16 cellular contexts compared by ENCODE assay signal in the genomic region with DNA sequence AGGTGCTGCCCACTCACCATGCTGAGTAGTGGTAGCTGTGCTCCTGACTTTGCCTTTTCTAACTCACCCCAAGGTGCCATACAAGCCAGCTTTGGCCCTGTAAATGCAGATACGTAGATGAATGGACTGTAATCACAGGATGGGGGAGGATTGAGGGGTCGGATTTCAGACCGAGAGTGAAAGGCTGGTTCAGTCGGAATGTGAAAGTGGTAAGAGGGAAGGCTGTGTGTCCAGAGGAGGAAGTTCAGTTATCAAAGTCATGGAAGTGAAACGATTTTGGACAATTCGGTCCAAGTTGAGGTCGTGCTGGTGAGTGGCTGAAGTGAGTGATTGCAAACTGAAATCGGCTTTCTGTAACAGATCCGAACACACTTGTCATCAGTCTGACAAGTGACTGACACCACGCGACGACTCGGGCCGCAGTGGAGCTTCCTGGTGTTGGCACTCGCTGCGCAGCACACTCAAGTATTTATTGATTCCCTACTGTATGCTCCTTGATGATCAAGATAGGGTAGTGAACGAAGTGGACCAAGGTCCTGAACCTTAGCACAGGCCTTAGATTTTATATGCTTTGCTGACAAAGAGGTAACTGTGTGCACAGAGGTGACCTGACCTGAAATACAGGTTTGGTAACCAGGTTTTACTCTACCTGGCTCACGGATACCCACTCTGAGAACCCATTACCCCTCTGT. TPM values are rescaled to one million over a fixed set of nuclear protein-coding genes. Genes with fewer than 3 reads are reported as not detected.
DNase-seq lines count a peak whose midpoint lies in the region; ATAC-seq and TF ChIP-seq lines count a peak whose summit lies in the region.
"Had no signal": no experiment of that assay in that cellular context is flagged by ENCODE, and none has a peak within 500 bp of the region (broad histone marks: within the 10 kb centered on the region; RNA-seq: fewer than 3 reads in every experiment).

No MANE protein-coding gene starts in this region.

- peaks cover 16% of the 10 kb centered on the region for H3K4me1 Mint-ChIP-seq in nephron progenitor cell

- H3K4me1 ChIP-seq in HEK293 (ENCODE audit: control insufficient read depth, insufficient read depth, low read length) (no peaks in the 10 kb centered on the region), body of pancreas (peaks cover 12% of the 10 kb centered on the region), lung (ENCODE audit: control insufficient read depth in 2 of 2, insufficient read depth in 2 of 2, low read length in 2 of 2) (peaks cover 0 to 6% of the 10 kb centered on the region in 2 donors)

- 15 to 26% methylated on average over 17 to 18 of the region's 18 CpGs for WGBS in body of pancreas, 2 donors
- 67 to 82% methylated on average over 18 of the region's 18 CpGs for WGBS in lung, 2 donors

- peak; percentile 80 for ATAC-seq in body of pancreas
- peak; percentile 13 for ATAC-seq in lung (ENCODE audit: insufficient read depth, low FRiP score)

- CTCF ChIA-PET in HEK293 (lab: Yijun Ruan, JAX) = interaction anchor here (0.7 to 1.3 kb wide), 2 partner anchors 10 to 216 kb away, joined by 3 to 5 read pairs; partner anchors contain the start of gene ZNF282

- H3K27me3 Mint-ChIP-seq in nephron progenitor cell (ENCODE audit: low read depth, poor library complexity) = no peaks in the 10 kb centered on the region

- DNase-seq in body of pancreas = peak in 2 of 4 donors; percentile 25 to 44
- DNase-seq in lung (ENCODE audit: low spot score) = no peak
- DNase-seq in SW 1271 (lab: John Stamatoyannopoulos, UW) = no peak
- no peak for DNase-seq in NCI-H69 (lab: John Stamatoyannopoulos, UW)
- DNase-seq in dedifferentiated amniotic fluid mesenchymal stem cell (ENCODE audit: extremely low spot score) = no peak
- DNase-seq in nephron progenitor cell = no peak
- DNase-seq: activated CD4-positive, alpha-beta T cell treated with anti-CD3 and anti-CD28 coated beads, Interleukin-2, amount 50 U/mL, for 48 hours; effector memory CD4-positive, alpha-beta T cell; GF-D8; NCI-H2081; NCI-H526 treated with DMSO at 0.1 percent for 48 hours; sigmoid colon had no signal

- no peak for TF ChIP-seq CTCF in 22Rv1 (IDR thresholded peaks at IDR 0.05)
- no peak for TF ChIP-seq CTCF in HEK293 (tag by site-specific recombination; IDR thresholded peaks at IDR 0.05)
- no peak for TF ChIP-seq CTCF in body of pancreas (IDR thresholded peaks at IDR 0.05)
- TF ChIP-seq CTCF in lung (IDR thresholded peaks at IDR 0.05; ENCODE audit: control extremely low read depth, extremely low read depth) = no peak
- TF ChIP-seq CTCF in nephron progenitor cell (IDR thresholded peaks at IDR 0.05) = no peak

- POLR2A ChIA-PET in HEK293 (lab: Yijun Ruan, JAX) = interaction anchor here (1.0 to 1.8 kb wide), 2 partner anchors 10 kb away, joined by 4 to 11 read pairs; partner anchors contain the start of gene ZNF282

- H3K36me3 ChIP-seq in HEK293 (ENCODE audit: control insufficient read depth in 2 of 2, insufficient read depth in 1 of 2, low read length in 2 of 2) (peaks cover 29 to 89% of the 10 kb centered on the region in 2 experiments), body of pancreas (replicated peaks in 1 of 2; ENCODE audit: insufficient read depth in 1 of 2, low read depth in 2 of 2) (peaks cover 9 to 37% of the 10 kb centered on the region in 2 donors), lung (ENCODE audit: control insufficient read depth in 2 of 2, insufficient read depth in 2 of 2, low read length in 2 of 2) (peaks cover 24 to 39% of the 10 kb centered on the region in 2 donors)

- no peaks in the 10 kb centered on the region for H3K9me3 ChIP-seq in HEK293 (ENCODE audit: control insufficient read depth, insufficient read depth, low read depth, low read length)
- H3K9me3 ChIP-seq in body of pancreas = no peaks in the 10 kb centered on the region
- no peaks in the 10 kb centered on the region for H3K9me3 ChIP-seq in lung (ENCODE audit: control insufficient read depth in 2 of 2, insufficient read depth in 1 of 2, low read length in 1 of 2)
- H3K9me3 ChIP-seq: sigmoid colon had no signal

- no peaks in the 10 kb centered on the region for H3K9me3 Mint-ChIP-seq in nephron progenitor cell

- H3K4me3 ChIP-seq in HEK293 (ENCODE audit: low read depth, low read length) = no peak overlapping the region
- H3K4me3 ChIP-seq in body of pancreas = no peak overlapping the region
- no peak overlapping the region for H3K4me3 ChIP-seq in lung
- H3K4me3 ChIP-seq: sigmoid colon, SK-N-MC had no signal

- no peak for TF ChIP-seq POLR2A in body of pancreas (IDR thresholded peaks at IDR 0.05)

- peaks cover 83% of the 10 kb centered on the region for H3K36me3 Mint-ChIP-seq in nephron progenitor cell (ENCODE audit: low read depth)

- intact Hi-C loops in body of pancreas (cut with DNase I) = no loop called here

- H3K4me3 Mint-ChIP-seq in nephron progenitor cell = no peak overlapping the region

- H3K27me3 ChIP-seq in body of pancreas = no peaks in the 10 kb centered on the region
- H3K27me3 ChIP-seq in lung (ENCODE audit: control insufficient read depth, insufficient read depth) = no peaks in the 10 kb centered on the region
- H3K27me3 ChIP-seq: sigmoid colon had no signal

- peak overlapping the region; percentile 69 for H3K27ac ChIP-seq in 22Rv1
- no peak overlapping the region for H3K27ac ChIP-seq in HEK293 (ENCODE audit: extremely low read depth, low read depth, low read length)
- H3K27ac ChIP-seq in body of pancreas = peak overlapping the region; percentile 40 to 70 (median 54)
- no peak overlapping the region for H3K27ac ChIP-seq in lung (ENCODE audit: low read depth in 1 of 2, low read length in 1 of 2)
- H3K27ac ChIP-seq: HL-60, sigmoid colon, SK-N-MC had no signal

- H3K27ac Mint-ChIP-seq in nephron progenitor cell = no peak overlapping the region

TF ChIP-seq in HEK293, 187 proteins besides CTCF, POLR2A, EP300 and RAD21:
- TF ChIP-seq, protein P1, sequence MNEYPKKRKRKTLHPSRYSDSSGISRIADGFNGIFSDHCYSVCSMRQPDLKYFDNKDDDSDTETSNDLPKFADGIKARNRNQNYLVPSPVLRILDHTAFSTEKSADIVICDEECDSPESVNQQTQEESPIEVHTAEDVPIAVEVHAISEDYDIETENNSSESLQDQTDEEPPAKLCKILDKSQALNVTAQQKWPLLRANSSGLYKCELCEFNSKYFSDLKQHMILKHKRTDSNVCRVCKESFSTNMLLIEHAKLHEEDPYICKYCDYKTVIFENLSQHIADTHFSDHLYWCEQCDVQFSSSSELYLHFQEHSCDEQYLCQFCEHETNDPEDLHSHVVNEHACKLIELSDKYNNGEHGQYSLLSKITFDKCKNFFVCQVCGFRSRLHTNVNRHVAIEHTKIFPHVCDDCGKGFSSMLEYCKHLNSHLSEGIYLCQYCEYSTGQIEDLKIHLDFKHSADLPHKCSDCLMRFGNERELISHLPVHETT (tag by site-specific recombination; IDR thresholded peaks at IDR 0.05) = no peak
- peak; percentile 73 for TF ChIP-seq PRDM1 (tag by site-specific recombination; IDR thresholded peaks at IDR 0.05)
- TF ChIP-seq, protein P2, sequence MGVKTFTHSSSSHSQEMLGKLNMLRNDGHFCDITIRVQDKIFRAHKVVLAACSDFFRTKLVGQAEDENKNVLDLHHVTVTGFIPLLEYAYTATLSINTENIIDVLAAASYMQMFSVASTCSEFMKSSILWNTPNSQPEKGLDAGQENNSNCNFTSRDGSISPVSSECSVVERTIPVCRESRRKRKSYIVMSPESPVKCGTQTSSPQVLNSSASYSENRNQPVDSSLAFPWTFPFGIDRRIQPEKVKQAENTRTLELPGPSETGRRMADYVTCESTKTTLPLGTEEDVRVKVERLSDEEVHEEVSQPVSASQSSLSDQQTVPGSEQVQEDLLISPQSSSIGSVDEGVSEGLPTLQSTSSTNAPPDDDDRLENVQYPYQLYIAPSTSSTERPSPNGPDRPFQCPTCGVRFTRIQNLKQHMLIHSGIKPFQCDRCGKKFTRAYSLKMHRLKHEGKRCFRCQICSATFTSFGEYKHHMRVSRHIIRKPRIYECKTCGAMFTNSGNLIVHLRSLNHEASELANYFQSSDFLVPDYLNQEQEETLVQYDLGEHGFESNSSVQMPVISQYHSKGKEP (tag by site-specific recombination; IDR thresholded peaks at IDR 0.05) = no peak

RNA-seq across cellular contexts. Expression of gene ZNF282, which starts 10.5 kb away (rescaled TPM):
- total RNA-seq in body of pancreas = 10 to 100 TPM; 12.7 to 28.0 TPM
- 10 to 100 TPM; 24.5 to 35.8 TPM for total RNA-seq in lung
- 10 to 100 TPM in 1 of 2 donors, 1 to 10 TPM in 1; 8.7 to 11.2 TPM for polyA plus RNA-seq in lung

RNA-seq across cellular contexts. Expression of gene ZNF212, which starts 33.6 kb away (rescaled TPM):
- 1 to 10 TPM; 5.7 to 6.6 TPM for total RNA-seq in body of pancreas
- 10 to 100 TPM; 10.0 to 10.2 TPM for total RNA-seq in lung
- 1 to 10 TPM; 5.7 to 7.0 TPM for polyA plus RNA-seq in lung

RNA-seq across cellular contexts. Expression of gene ZNF783, which starts 56.2 kb away (rescaled TPM):
- total RNA-seq in body of pancreas = 10 to 100 TPM; 12.5 to 17.5 TPM
- 10 to 100 TPM in 1 of 2 donors, 1 to 10 TPM in 1; 7.5 to 16.3 TPM for total RNA-seq in lung
- polyA plus RNA-seq in lung = 1 to 10 TPM; 6.2 to 7.8 TPM

RNA-seq across cellular contexts. Expression of gene ZNF398, which starts 58.6 kb away (rescaled TPM):
- 10 to 100 TPM; 11.2 to 22.4 TPM for total RNA-seq in body of pancreas
- total RNA-seq in lung = 10 to 100 TPM; 12.7 to 14.6 TPM
- 1 to 10 TPM; 3.0 to 4.1 TPM for polyA plus RNA-seq in lung

Comparison
In these comparisons a context has a peak if more than half of its experiments do, and no peak if none do; other contexts are left out.
1. H3K27ac ChIP-seq: peak in 22Rv1 (single experiment) and body of pancreas (4 of 4); none in HEK293 (single experiment) and lung (0 of 2).